In the genomic region with DNA sequence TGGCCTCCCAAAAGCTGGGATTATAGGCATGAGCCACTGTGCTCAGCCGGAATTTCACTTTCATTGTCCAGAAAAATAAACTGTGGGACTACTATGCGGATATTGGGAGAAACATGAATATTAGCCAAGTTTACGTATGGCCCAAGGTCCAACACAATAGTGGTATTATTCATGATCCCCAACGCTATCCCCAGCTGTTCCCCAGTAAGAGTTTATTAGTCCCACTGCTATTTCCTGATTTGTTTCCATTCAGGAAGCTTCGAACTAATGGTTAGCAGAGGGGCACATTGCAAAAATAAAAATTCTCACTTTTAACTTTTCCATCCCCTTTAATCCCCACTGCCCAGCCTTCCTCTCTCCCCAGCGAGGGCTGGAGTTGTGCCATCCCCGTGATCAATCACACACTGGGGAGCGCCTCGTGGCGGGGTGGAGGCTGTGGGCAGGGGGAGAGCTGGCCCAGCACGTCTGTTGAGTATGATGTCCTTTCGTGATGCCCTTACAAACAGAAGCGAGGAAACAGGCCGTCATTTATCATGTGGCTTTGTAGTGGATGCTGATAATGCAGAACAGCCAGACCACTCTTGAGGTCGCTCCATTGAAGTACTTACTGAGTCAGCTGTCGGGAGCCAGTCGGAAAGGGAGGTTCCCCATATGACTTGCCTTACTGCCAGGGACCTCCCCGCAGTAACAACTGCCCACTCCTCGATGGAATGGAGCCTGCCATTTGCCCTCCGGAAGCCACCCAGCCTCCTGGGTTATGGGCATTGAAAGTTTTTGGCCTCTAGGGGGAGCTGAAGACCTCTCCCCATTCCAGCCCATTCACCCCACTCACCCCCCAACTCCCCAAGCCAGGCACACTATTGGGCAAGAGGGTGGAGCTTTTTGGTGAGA, we compare ENCODE assay signal across 11 cellular contexts.
DNase-seq lines count a peak whose midpoint lies in the region; ATAC-seq, FAIRE-seq and TF ChIP-seq lines count a peak whose summit lies in the region.
"Had no signal": no experiment of that assay in that cellular context is flagged by ENCODE, and none has a peak within 500 bp of the region (broad histone marks: within the 10 kb centered on the region; RNA-seq: fewer than 3 reads in every experiment).

No MANE protein-coding gene starts in this region.

- peak; percentile 33 for TF ChIP-seq CTCF in D721Med (IDR thresholded peaks at IDR 0.05; ENCODE audit: insufficient read depth, missing control alignments)
- TF ChIP-seq CTCF in astrocyte of the cerebellum (IDR thresholded peaks at IDR 0.05; ENCODE audit: low read depth, low read length, missing control alignments): peak; percentile 23

- ATAC-seq in HG02759 (IDR thresholded peaks at IDR 0.05; ENCODE audit: unreplicated experiment) (peak; percentile 44), GM18511 (IDR thresholded peaks at IDR 0.05; ENCODE audit: unreplicated experiment) (no peak)
- ATAC-seq: natural killer cell treated with Interleukin-12 subunit alpha and Interleukin-12 subunit beta and Interleukin-15 and Interleukin-18, amount 100 ng/mL, for 72 hours had no signal

- no peak overlapping the region for H3K4me3 ChIP-seq in astrocyte of the cerebellum (ENCODE audit: low read depth, low read length)

- in situ Hi-C loops in astrocyte of the cerebellum (cut with HindIII; ENCODE audit: low sequenced_read_pairs): loop anchor here (25.0 kb wide), 1 partner anchor 304 kb away; no protein-coding TSS in a partner anchor

- DNase-seq in D721Med (ENCODE audit: insufficient read length, low spot score): no peak
- DNase-seq in astrocyte of the cerebellum (ENCODE audit: low read depth): no peak
- DNase-seq in left kidney (ENCODE audit: low read depth, low spot score): peak; percentile 20
- DNase-seq in DMS79 treated with DMSO at 0.1 percent for 48 hours (lab: John Stamatoyannopoulos, UW): no peak
- no peak for DNase-seq in stimulated activated naive CD4-positive, alpha-beta T cell treated with Interleukin-2 at 50 U/mL for 16 hours (lab: John Stamatoyannopoulos, UW)
- no peak for DNase-seq in DMS79 (lab: John Stamatoyannopoulos, UW)
- DNase-seq: T-helper 1 cell had no signal

- FAIRE-seq in D721Med (lab: Jason Lieb, UNC): no peak
- FAIRE-seq: GM18507 had no signal
